Comparison of ENCODE assay signal across 23 cellular contexts in the genomic region with DNA sequence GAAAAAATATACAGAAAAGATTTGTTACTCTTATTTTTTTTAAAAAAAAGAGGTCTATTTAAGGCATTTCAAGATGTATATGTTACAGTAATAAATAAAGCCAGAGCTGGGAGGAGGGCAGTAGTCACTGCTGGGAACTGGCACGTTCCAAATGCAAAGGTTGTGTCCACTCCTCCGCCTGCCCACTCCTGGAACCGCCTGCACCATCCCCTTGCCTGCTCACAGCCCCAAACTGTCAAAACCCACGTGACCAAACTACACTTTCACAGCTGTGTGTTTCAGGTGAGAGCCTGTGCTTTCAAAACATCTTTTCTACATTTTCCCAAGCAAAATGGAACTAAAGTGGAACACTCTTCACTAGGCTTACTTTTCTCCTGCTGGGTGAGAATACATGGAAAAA.
"Had no signal": no experiment of that assay in that cellular context is flagged by ENCODE, and none has a peak within 500 bp of the region (broad histone marks: within the 10 kb centered on the region; RNA-seq: fewer than 3 reads in every experiment).

No MANE protein-coding gene starts in this region.

- FAIRE-seq: urothelium cell line had no signal

- H3K36me3 ChIP-seq: ovary had no signal

- H3K79me2 ChIP-seq: hepatocyte had no signal

- DNase-seq: islet precursor cell; left ventricle myocardium inferior; midbrain; mucosa of descending colon; naive thymus-derived CD4-positive, alpha-beta T cell; ovary; right lobe of liver; stimulated activated CD4-positive, alpha-beta T cell treated with anti-CD3 and anti-CD28 coated beads, Interleukin-12 subunit alpha, Interleukin-12 subunit beta, amount 100 ng/mL, for 4 hours; stimulated activated CD4-positive, alpha-beta T cell treated with anti-CD3 and anti-CD28 coated beads, Interleukin-15, amount 100 ng/mL, for 24 hours; stimulated activated CD4-positive, alpha-beta T cell treated with anti-CD3 and anti-CD28 coated beads, Interleukin-2, amount 100 ng/mL, for 24 hours; stimulated activated CD4-positive, alpha-beta T cell treated with anti-CD3 and anti-CD28 coated beads, Interleukin-4, amount 100 ng/mL, for 1 hour; stimulated activated naive B cell treated with anti-CD40 and anti-IgM and Interleukin-4, amounts not matched to agents 10 μg/mL and 1 μg/mL and 100 μg/mL, for 72 hours; stimulated activated naive CD8-positive, alpha-beta T cell treated with anti-CD3 and anti-CD28 coated beads, Interleukin-15, Interleukin-2, amounts not matched to agents 100 U/mL and 50 U/mL, for 24 hours; stomach; testis; tibial artery; trophoblast cell; upper lobe of right lung had no signal

- ATAC-seq: mucosa of descending colon; naive thymus-derived CD4-positive, alpha-beta T cell; natural killer cell treated with Interleukin-12 subunit alpha and Interleukin-12 subunit beta and Interleukin-15 and Interleukin-18, amount 100 ng/mL, for 72 hours; right lobe of liver; stimulated activated naive B cell treated with anti-CD40 and anti-IgM and Interleukin-4, amounts not matched to agents 10 μg/mL and 1 μg/mL and 100 μg/mL, for 72 hours; stimulated activated naive CD8-positive, alpha-beta T cell treated with anti-CD3 and anti-CD28 coated beads, Interleukin-15, Interleukin-2, amounts not matched to agents 100 U/mL and 50 U/mL, for 24 hours; upper lobe of right lung had no signal

- H3K27ac ChIP-seq: hepatocyte, left ventricle myocardium inferior, right lobe of liver, skin epidermis, testis, upper lobe of right lung had no signal

- H2AFZ ChIP-seq: hepatocyte had no signal

- H3K4me1 ChIP-seq: right lobe of liver had no signal

- H3K27me3 ChIP-seq: hepatocyte, ovary, right atrium auricular region, right lobe of liver, stomach, testis, tibial artery, upper lobe of right lung had no signal

- H3K4me3 ChIP-seq: hepatocyte, left ventricle myocardium inferior, mucosa of descending colon, ovary, right atrium auricular region, right lobe of liver, skin epidermis, stomach, testis, tibial artery, upper lobe of right lung had no signal

- H3K9me3 ChIP-seq: left ventricle myocardium inferior, mucosa of descending colon, ovary, right atrium auricular region, right lobe of liver, stomach, testis, tibial artery, upper lobe of right lung had no signal

- H3K4me2 ChIP-seq: hepatocyte had no signal
